1 cellular context compared by ENCODE assay signal in genomic region chr20:23146857-23147256, GRCh38.
TF ChIP-seq lines count a peak whose summit lies in the region.

No MANE protein-coding gene starts in this region.

TF ChIP-seq in IMR-90, 13 proteins besides CTCF, POLR2A, EP300 and RAD21 (continued from another document):
- TF ChIP-seq RCOR1 (IDR thresholded peaks at IDR 0.05; ENCODE audit: insufficient replicate concordance, low read length) (no peak), NFE2L2 (IDR thresholded peaks at IDR 0.05; ENCODE audit: low read depth, low read length) (no peak), RFX5 (IDR thresholded peaks at IDR 0.05; ENCODE audit: low read depth, low read length) (no peak), MAZ (IDR thresholded peaks at IDR 0.05; ENCODE audit: borderline replicate concordance, low read depth, low read length) (no peak), SMC3 (IDR thresholded peaks at IDR 0.05; ENCODE audit: low read depth, low read length) (no peak)
